Comparison of ENCODE assay signal across 9 cellular contexts in the genomic region with DNA sequence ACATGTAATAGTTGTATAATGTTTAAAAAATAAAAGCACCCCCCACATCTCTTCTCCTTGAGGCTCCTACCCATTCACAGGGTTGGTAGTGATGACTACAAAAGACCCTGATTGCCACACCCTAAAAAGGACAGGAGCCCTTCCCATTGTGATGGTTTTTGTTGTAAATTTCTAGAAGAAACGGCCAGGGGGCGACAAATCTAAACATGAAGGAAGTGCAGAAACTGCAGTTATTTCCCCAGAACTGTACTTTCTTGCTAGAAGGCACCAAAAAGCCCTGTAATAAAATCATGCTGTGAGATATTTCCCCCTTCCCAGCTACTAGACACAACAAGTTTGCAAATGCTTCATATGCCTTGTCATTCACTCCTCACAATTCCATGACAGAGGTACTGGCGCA. TPM values are rescaled to one million over a fixed set of nuclear protein-coding genes. Genes with fewer than 3 reads are reported as not detected.
DNase-seq lines count a peak whose midpoint lies in the region; FAIRE-seq and TF ChIP-seq lines count a peak whose summit lies in the region.
"Had no signal": no experiment of that assay in that cellular context is flagged by ENCODE, and none has a peak within 500 bp of the region (broad histone marks: within the 10 kb centered on the region; RNA-seq: fewer than 3 reads in every experiment).

No MANE protein-coding gene starts in this region.

- H3K4me1 Mint-ChIP-seq in neural crest cell, result no peaks in the 10 kb centered on the region

- no peaks in the 10 kb centered on the region for H3K27me3 ChIP-seq in brain microvascular endothelial cell (replicated peaks)
- H3K27me3 ChIP-seq in effector memory CD4-positive, alpha-beta T cell (replicated peaks; ENCODE audit: control insufficient read depth, insufficient read depth, low read length, poor library complexity, severe bottlenecking), result no peaks in the 10 kb centered on the region

- peak; percentile 5 for DNase-seq in DMS 273 (lab: John Stamatoyannopoulos, UW; ENCODE audit: unreplicated experiment)
- no peak for DNase-seq in DMS 273 treated with DMSO at 0.1 percent for 48 hours (lab: John Stamatoyannopoulos, UW)
- peak; percentile 40 for DNase-seq in MV-4-11 (lab: John Stamatoyannopoulos, UW)
- DNase-seq in brain microvascular endothelial cell, result no peak
- DNase-seq in neural crest cell (ENCODE audit: low read depth, low spot score), result peak; percentile 20
- DNase-seq in RCC 7860 (ENCODE audit: low spot score), result no peak
- no peak for DNase-seq in effector memory CD4-positive, alpha-beta T cell
- no peak for DNase-seq in NK-92 (lab: John Stamatoyannopoulos, UW; ENCODE audit: unreplicated experiment)
- DNase-seq: 8988T had no signal

- no peaks in the 10 kb centered on the region for H3K9me3 Mint-ChIP-seq in neural crest cell

- H3K36me3 Mint-ChIP-seq in neural crest cell (ENCODE audit: low read depth), result no peaks in the 10 kb centered on the region

- H3K4me1 ChIP-seq in effector memory CD4-positive, alpha-beta T cell (ENCODE audit: control insufficient read depth, insufficient read depth, low read length, poor library complexity, severe bottlenecking), result no peaks in the 10 kb centered on the region

- peak; percentile 55 for TF ChIP-seq CTCF in brain microvascular endothelial cell (IDR thresholded peaks at IDR 0.05; ENCODE audit: low read depth, low read length, missing control alignments)
- TF ChIP-seq CTCF in neural crest cell (conservative IDR thresholded peaks at IDR 0.05), result peak; percentile 63

- H3K27ac Mint-ChIP-seq in neural crest cell (ENCODE audit: unreplicated experiment), result no peak overlapping the region

- FAIRE-seq in RCC 7860 (lab: Jason Lieb, UNC), result no peak

- H3K9me3 ChIP-seq in effector memory CD4-positive, alpha-beta T cell (ENCODE audit: control insufficient read depth, low read length), result no peaks in the 10 kb centered on the region

- H3K27ac ChIP-seq in brain microvascular endothelial cell, result no peak overlapping the region
- H3K27ac ChIP-seq in effector memory CD4-positive, alpha-beta T cell (ENCODE audit: insufficient read depth, low read length, poor library complexity, severe bottlenecking), result no peak overlapping the region

- in situ Hi-C loops in brain microvascular endothelial cell (cut with HindIII; ENCODE audit: low pct_ligation_motif_present, low sequenced_read_pairs), result no loop called here

- no peak overlapping the region for H3K4me3 ChIP-seq in brain microvascular endothelial cell (ENCODE audit: low read depth, low read length)
- H3K4me3 ChIP-seq in effector memory CD4-positive, alpha-beta T cell (ENCODE audit: insufficient read depth, low read depth, low read length, poor library complexity, severe bottlenecking), result no peak overlapping the region

- peaks cover 16% of the 10 kb centered on the region for H3K27me3 Mint-ChIP-seq in neural crest cell (ENCODE audit: low read depth)

- no peak overlapping the region for H3K4me3 Mint-ChIP-seq in neural crest cell

- no peaks in the 10 kb centered on the region for H3K36me3 ChIP-seq in brain microvascular endothelial cell (replicated peaks)
- H3K36me3 ChIP-seq in effector memory CD4-positive, alpha-beta T cell (ENCODE audit: control insufficient read depth, insufficient read depth, low read length), result no peaks in the 10 kb centered on the region

RNA-seq across cellular contexts. Expression of a gene that starts 10.8 kb away (rescaled TPM):
- 6.6 and 7.7 TPM in 2 replicates for total RNA-seq in neural crest cell

RNA-seq across cellular contexts. Expression of a gene that starts 17.7 kb away (rescaled TPM):
- 77.4 and 85.8 TPM in 2 replicates for total RNA-seq in neural crest cell

Comparison
In these comparisons a context has a peak if more than half of its experiments do, and no peak if none do; other contexts are left out.
1. DNase-seq: peak in DMS 273 (single experiment), MV-4-11 (single experiment) and neural crest cell (single experiment); none in DMS 273 treated with DMSO at 0.1 percent for 48 hours (single experiment), brain microvascular endothelial cell (single experiment), RCC 7860 (single experiment), effector memory CD4-positive, alpha-beta T cell (0 of 3) and NK-92 (single experiment).